Comparison of ENCODE assay signal across 16 cellular contexts in genomic region chr18:80239830-80240229, GRCh38. TPM values are rescaled to one million over a fixed set of nuclear protein-coding genes. Genes with fewer than 3 reads are reported as not detected.
DNase-seq lines count a peak whose midpoint lies in the region; ATAC-seq, FAIRE-seq and TF ChIP-seq lines count a peak whose summit lies in the region.
"Had no signal": no experiment of that assay in that cellular context is flagged by ENCODE, and none has a peak within 500 bp of the region (broad histone marks: within the 10 kb centered on the region; RNA-seq: fewer than 3 reads in every experiment).

No MANE protein-coding gene starts in this region.

- FAIRE-seq in GM12878 (lab: Jason Lieb, UNC), result no peak
- FAIRE-seq: GM12891, HepG2, HTR-8/SVneo had no signal

- no peak overlapping the region for H3K4me3 ChIP-seq in right atrium auricular region
- H3K4me3 ChIP-seq in heart right ventricle, result no peak overlapping the region
- no peak overlapping the region for H3K4me3 ChIP-seq in GM12878
- H3K4me3 ChIP-seq: BLaER1 treated with 17β-estradiol and CSF1 and Interleukin-3, amounts not matched to agents 10 nM and 100 nM had no signal

- no peak overlapping the region for H3K9ac ChIP-seq in GM12878 (ENCODE audit: control insufficient read depth, insufficient read depth, low read length)
- H3K9ac ChIP-seq: BLaER1 treated with 17β-estradiol and CSF1 and Interleukin-3, amounts not matched to agents 10 nM and 100 nM had no signal

- H3K4me1 ChIP-seq in right atrium auricular region (no peaks in the 10 kb centered on the region), heart right ventricle (no peaks in the 10 kb centered on the region), GM12878 (ENCODE audit: control insufficient read depth, insufficient read depth, low read length) (no peaks in the 10 kb centered on the region)
- H3K4me1 ChIP-seq: BLaER1 treated with 17β-estradiol and CSF1 and Interleukin-3, amounts not matched to agents 10 nM and 100 nM had no signal

- POLR2A ChIA-PET in GM12878 (lab: Charles Lee), result interaction anchor here (1.0 to 2.0 kb wide), 3 partner anchors 45 to 58 kb away, joined by 3 to 4 read pairs (median 4); no protein-coding TSS in a partner anchor

- H3K4me2 ChIP-seq in GM12878 (ENCODE audit: control insufficient read depth, insufficient read depth), result no peak overlapping the region
- H3K4me2 ChIP-seq: BLaER1 treated with 17β-estradiol and CSF1 and Interleukin-3, amounts not matched to agents 10 nM and 100 nM had no signal

- no peak for TF ChIP-seq CTCF in right atrium auricular region (IDR thresholded peaks at IDR 0.05)
- no peak for TF ChIP-seq CTCF in heart right ventricle (IDR thresholded peaks at IDR 0.05)
- no peak for TF ChIP-seq CTCF in GM12878 (IDR thresholded peaks at IDR 0.05 in 2 of 3, conservative IDR thresholded peaks at IDR 0.05 in 1 of 3; ENCODE audit: control insufficient read depth in 2 of 3, extremely low read depth in 1 of 3, insufficient read depth in 1 of 3, low read depth in 3 of 3, low read length in 3 of 3)

- SMC1A ChIA-PET in GM12878 (lab: Charles Lee; ENCODE audit: uncharacterized antibody, unreplicated experiment), result interaction anchor here (0.6 to 2.0 kb wide), 8 partner anchors 10 to 47 kb away, joined by 3 to 11 read pairs (median 4); no protein-coding TSS in a partner anchor

- in situ Hi-C loops in GM12878 (cut with MboI), result no loop called here

- intact Hi-C loops in heart right ventricle (cut with DNase I), result no loop called here
- intact Hi-C loops in GM12878 (cut with micrococcal nuclease; ENCODE audit: unreplicated experiment), result no loop called here

- no peak overlapping the region for H2AFZ ChIP-seq in GM12878 (ENCODE audit: control insufficient read depth, low read depth, low read length)

- H3K79me2 ChIP-seq in GM12878 (ENCODE audit: control insufficient read depth, insufficient read depth, low read length), result no peaks in the 10 kb centered on the region

- no peak overlapping the region for H3K27ac ChIP-seq in right atrium auricular region
- H3K27ac ChIP-seq in heart right ventricle, result no peak overlapping the region
- H3K27ac ChIP-seq in GM12878 (ENCODE audit: control insufficient read depth, insufficient read depth), result no peak overlapping the region
- H3K27ac ChIP-seq: BLaER1 treated with 17β-estradiol and CSF1 and Interleukin-3, amounts not matched to agents 10 nM and 100 nM had no signal

- H4K20me1 ChIP-seq in GM12878 (ENCODE audit: control insufficient read depth, insufficient read depth), result no peaks in the 10 kb centered on the region

- no peak for TF ChIP-seq EP300 in GM12878 (IDR thresholded peaks at IDR 0.05; ENCODE audit: borderline replicate concordance in 1 of 2, control insufficient read depth in 1 of 2, low read depth in 2 of 2, low read length in 2 of 2)

- peak; percentile 42 for DNase-seq in right atrium auricular region (ENCODE audit: low spot score)
- DNase-seq in heart right ventricle, result no peak
- DNase-seq in GM12878 (ENCODE audit: low read depth, low spot score), result no peak
- DNase-seq in iPS-NIHi7 (ENCODE audit: extremely low spot score), result peak; percentile 6
- DNase-seq in T-helper 1 cell, result no peak
- DNase-seq in NCI-H2227 (lab: John Stamatoyannopoulos, UW; ENCODE audit: unreplicated experiment), result no peak
- no peak for DNase-seq in RPMI8226
- DNase-seq: ACHN; CD4-positive, CD25-positive, alpha-beta regulatory T cell; DMS 273 treated with DMSO at 0.1 percent for 48 hours had no signal

- TF ChIP-seq RAD21 in GM12878 (IDR thresholded peaks at IDR 0.05; ENCODE audit: insufficient read depth, low read depth, low read length), result no peak

- 70 to 78% methylated on average over 5 of the region's 5 CpGs for WGBS in heart right ventricle, 2 donors
- WGBS in GM12878 (ENCODE audit: insufficient coverage, insufficient replicate concordance, low lambda C conversion rate, missing lambda C conversion rate), result 45% methylated on average over 5 of the region's 5 CpGs

- H3K27me3 ChIP-seq in right atrium auricular region, result no peaks in the 10 kb centered on the region
- H3K27me3 ChIP-seq in heart right ventricle, result peaks cover 0 to 4% (median 0%) of the 10 kb centered on the region in 7 donors
- no peaks in the 10 kb centered on the region; a peak in 1 of 4 replicates for H3K27me3 ChIP-seq in GM12878 (replicated peaks in 1 of 2; ENCODE audit: control insufficient read depth in 2 of 2, insufficient read depth in 2 of 2, low read length in 1 of 2)

- RAD21 ChIA-PET in GM12878 (lab: Charles Lee; ENCODE audit: unreplicated experiment), result interaction anchor here (0.6 to 2.5 kb wide), 6 partner anchors 8 to 81 kb away, joined by 3 to 9 read pairs (median 4); no protein-coding TSS in a partner anchor

- no peaks in the 10 kb centered on the region for H3K9me3 ChIP-seq in right atrium auricular region
- H3K9me3 ChIP-seq in heart right ventricle, result peaks cover 0 to 8% (median 0%) of the 10 kb centered on the region in 11 donors
- H3K9me3 ChIP-seq in GM12878 (replicated peaks; ENCODE audit: control insufficient read depth, insufficient read depth, low read length), result no peaks in the 10 kb centered on the region

- ATAC-seq in heart right ventricle (no peak), GM12878 (peak; percentile 64), GM21528 (IDR thresholded peaks at IDR 0.05; ENCODE audit: low FRiP score, unreplicated experiment) (no peak)
- ATAC-seq: HCT116, HepG2 had no signal

- BruUV-seq in GM12878 (replicated peaks; lab: Mats Ljungman, UMichigan), result no TSS peak

- no peak for TF ChIP-seq POLR2A in GM12878 (IDR thresholded peaks at IDR 0.05; ENCODE audit: low read depth, low read length)

- H3K36me3 ChIP-seq in right atrium auricular region (no peaks in the 10 kb centered on the region), heart right ventricle (no peaks in the 10 kb centered on the region), GM12878 (ENCODE audit: control insufficient read depth in 2 of 2, insufficient read depth in 2 of 2, low read length in 1 of 2) (no peaks in the 10 kb centered on the region)
- H3K36me3 ChIP-seq: BLaER1 treated with 17β-estradiol and CSF1 and Interleukin-3, amounts not matched to agents 10 nM and 100 nM had no signal

- CTCF ChIA-PET in GM12878 (lab: Yijun Ruan, JAX), result interaction anchor here (0.8 to 2.9 kb wide), 6 partner anchors 38 to 81 kb away, joined by 3 to 16 read pairs (median 3); no protein-coding TSS in a partner anchor

TF ChIP-seq in GM12878, 131 proteins besides CTCF, POLR2A, EP300 and RAD21 (continues in another document):
- TF ChIP-seq KDM1A (IDR thresholded peaks at IDR 0.05; ENCODE audit: borderline replicate concordance), result no peak
- no peak for TF ChIP-seq SRF (IDR thresholded peaks at IDR 0.05; ENCODE audit: low read depth in 2 of 2, low read length in 2 of 2)
- TF ChIP-seq TCF7 (IDR thresholded peaks at IDR 0.05; ENCODE audit: borderline replicate concordance), result no peak
- TF ChIP-seq ATF2 (IDR thresholded peaks at IDR 0.05; ENCODE audit: low read length), result no peak
- no peak for TF ChIP-seq ZNF207 (IDR thresholded peaks at IDR 0.05; ENCODE audit: borderline replicate concordance)
- TF ChIP-seq TCF12 (IDR thresholded peaks at IDR 0.05; ENCODE audit: low read depth, low read length), result no peak
- no peak for TF ChIP-seq PBX3 (IDR thresholded peaks at IDR 0.05; ENCODE audit: insufficient replicate concordance, low read depth, low read length)

RNA-seq across cellular contexts. Expression of gene PARD6G, which starts 7.5 kb away (rescaled TPM):
- 1 to 10 TPM; 1.9 to 2.8 TPM for total RNA-seq in right atrium auricular region
- 1 to 10 TPM; 1.2 to 3.8 (median 2.6) TPM for total RNA-seq in heart right ventricle
- 1 to 10 TPM in 1 of 2 donors, under 1 TPM in 1; 0.77 to 2.9 TPM for polyA plus RNA-seq in heart right ventricle
- 0.12 and 0.17 TPM in 2 replicates for total RNA-seq in GM12878 (2013; cell fraction: nucleolus; rRNA removed)
- total RNA-seq in GM12878 (2014; rRNA removed), result 0.62 and 0.65 TPM in 2 replicates
- 0.40 and 0.55 TPM in 2 replicates for total RNA-seq in GM12878 (2014; rRNA removed; fragmentation: Illumina TruSeq; extraction: Trizol)
- 1.4 and 2.0 TPM in 2 replicates for total RNA-seq in GM12878 (2021)
- 0.12 TPM for polyA plus RNA-seq in GM12878 (2011; ENCODE audit: low read depth)
- 1.9 and 2.2 TPM in 2 replicates for polyA plus RNA-seq in GM12878 (2011; rRNA removed)
- polyA plus RNA-seq in GM12878 (2011; cell fraction: cytosol; rRNA removed), result 2.4 and 2.5 TPM in 2 replicates
- 1.2 and 1.7 TPM in 2 replicates for polyA plus RNA-seq in GM12878 (2011; cell fraction: nucleus; rRNA removed)
- polyA plus RNA-seq in GM12878 (2012), result 0.35 and 0.39 TPM in 2 replicates
- polyA plus RNA-seq in GM12878 (2014; fragmentation: Illumina TruSeq; extraction: Trizol), result 0.41 and 0.59 TPM in 2 replicates
- polyA plus RNA-seq in GM12878 (2014; fragmentation: Nextera tagmentation; extraction: Ambion mirVana), result under 1 TPM; 0.45 to 0.57 TPM
- 1.2 and 1.4 TPM in 2 replicates for polyA plus RNA-seq in GM12878 (2014; rRNA removed)
- polyA plus RNA-seq in GM12878 (2016; fragmentation: Nextera tagmentation; extraction: Ambion mirVana), result 1 to 10 TPM in 1 of 2 experiments, under 1 TPM in 1; 0.20 to 1.3 TPM
- polyA minus RNA-seq in GM12878 (2011; rRNA and poly(A)+ RNA removed), result 2.7 and 3.1 TPM in 2 replicates
- 2.1 and 5.1 TPM in 2 replicates for polyA minus RNA-seq in GM12878 (2011; cell fraction: cytosol; rRNA and poly(A)+ RNA removed)
- 0.57 and 0.60 TPM in 2 replicates for polyA minus RNA-seq in GM12878 (2011; cell fraction: nucleus; rRNA and poly(A)+ RNA removed)

Comparison
In these comparisons a context has a peak if more than half of its experiments do, and no peak if none do; other contexts are left out.
1. DNase-seq: peak in right atrium auricular region (single experiment) and iPS-NIHi7 (single experiment); none in heart right ventricle (0 of 2), GM12878 (single experiment), T-helper 1 cell (0 of 5), NCI-H2227 (single experiment) and RPMI8226 (single experiment).